In the genomic region with DNA sequence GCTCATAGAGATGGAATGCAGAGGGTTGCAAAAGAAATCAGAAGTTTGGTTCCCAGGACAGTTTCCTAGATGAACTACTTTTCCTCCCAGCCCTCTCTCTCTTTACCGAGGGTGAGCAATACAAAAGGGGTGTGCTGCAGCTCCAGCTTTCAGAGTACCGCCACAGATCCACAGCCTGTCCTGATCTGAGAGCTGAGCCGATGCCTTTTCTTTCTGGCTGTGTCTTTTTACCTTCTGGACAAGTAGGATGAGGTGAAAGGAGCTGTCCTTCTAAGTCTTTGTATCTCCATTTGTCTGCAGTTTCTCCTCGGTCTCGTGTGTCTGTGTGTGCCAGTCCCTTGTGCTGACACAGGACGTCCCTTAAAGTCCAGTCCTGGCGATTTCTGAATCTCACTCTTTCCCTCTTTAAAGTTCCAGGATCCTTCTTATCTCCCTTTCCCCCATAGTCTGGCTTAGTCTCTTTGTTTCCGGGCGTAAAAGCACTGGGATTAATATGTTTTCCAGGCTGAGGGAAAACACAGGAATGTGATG, we compare ENCODE assay signal across 8 cellular contexts. TPM values are rescaled to one million over a fixed set of nuclear protein-coding genes. Genes with fewer than 3 reads are reported as not detected.
DNase-seq lines count a peak whose midpoint lies in the region; ATAC-seq and TF ChIP-seq lines count a peak whose summit lies in the region.
"Had no signal": no experiment of that assay in that cellular context is flagged by ENCODE, and none has a peak within 500 bp of the region (broad histone marks: within the 10 kb centered on the region; RNA-seq: fewer than 3 reads in every experiment).

No MANE protein-coding gene starts in this region.

- intact Hi-C loops in right lobe of liver (cut with DNase I) = loop anchor here (10.0 kb wide), 1 partner anchor 344 kb away; no protein-coding TSS in a partner anchor
- intact Hi-C loops in upper lobe of right lung (cut with DNase I) = loop anchor here (10.0 kb wide), 1 partner anchor 334 kb away; a partner anchor contains a TSS

- no peak for TF ChIP-seq POLR2A in right lobe of liver (IDR thresholded peaks at IDR 0.05)

- DNase-seq in coronary artery (ENCODE audit: low spot score) (no peak), right lobe of liver (no peak), upper lobe of right lung (no peak), NCI-H187 (lab: John Stamatoyannopoulos, UW) (no peak)
- no peak for DNase-seq in stimulated activated CD4-positive, alpha-beta T cell treated with anti-CD3 and anti-CD28 coated beads, Interleukin-2, amount 100 ng/mL, for 48 hours
- DNase-seq: activated CD4-positive, alpha-beta T cell treated with anti-CD3 and anti-CD28 coated beads, Interleukin-2, amount 50 U/mL, for 1 hour had no signal

- peaks cover 51% of the 10 kb centered on the region for H3K4me1 ChIP-seq in HUES64 (ENCODE audit: insufficient read depth, low read length)
- no peaks in the 10 kb centered on the region for H3K4me1 ChIP-seq in right lobe of liver
- peaks cover 24% of the 10 kb centered on the region for H3K4me1 ChIP-seq in upper lobe of right lung

- H3K27me3 ChIP-seq in HUES64 (ENCODE audit: insufficient read depth, low read length) = no peaks in the 10 kb centered on the region
- no peaks in the 10 kb centered on the region for H3K27me3 ChIP-seq in right lobe of liver
- no peaks in the 10 kb centered on the region for H3K27me3 ChIP-seq in upper lobe of right lung

- H3K9ac ChIP-seq in HUES64 (ENCODE audit: low read depth, low read length) = peak overlapping the region; percentile 62; the same call in 1 of the 2 replicates

- H3K36me3 ChIP-seq in HUES64 (ENCODE audit: insufficient read depth, low read length) (no peaks in the 10 kb centered on the region), right lobe of liver (no peaks in the 10 kb centered on the region), upper lobe of right lung (no peaks in the 10 kb centered on the region)

- H3K4me3 ChIP-seq in HUES64 (ENCODE audit: low read length) (peak overlapping the region; percentile 36), coronary artery (peak overlapping the region; percentile 61), right lobe of liver (no peak overlapping the region), upper lobe of right lung (peak overlapping the region; percentile 38)

- H3K9me3 ChIP-seq in HUES64 (ENCODE audit: insufficient read depth, low read depth, low read length) (no peaks in the 10 kb centered on the region), right lobe of liver (no peaks in the 10 kb centered on the region), upper lobe of right lung (no peaks in the 10 kb centered on the region)

- H3K27ac ChIP-seq in HUES64 (ENCODE audit: low read depth, low read length) (peak overlapping the region; percentile 17; the same call in 1 of the 2 replicates), coronary artery (peak overlapping the region; percentile 79 to 86), right lobe of liver (peak overlapping the region in 2 of 3 donors; percentile 22 to 41), upper lobe of right lung (peak overlapping the region; percentile 65)

- ATAC-seq in right lobe of liver (peak; percentile 9 to 31 (median 25)), upper lobe of right lung (no peak), HG03460 (IDR thresholded peaks at IDR 0.05; ENCODE audit: unreplicated experiment) (no peak)

- 63% methylated on average over 8 of the region's 9 CpGs for WGBS in HUES64
- WGBS in right lobe of liver (ENCODE audit: insufficient coverage, low coverage, low lambda C conversion rate, missing lambda C conversion rate) = 12% methylated on average over 8 of the region's 9 CpGs

- TF ChIP-seq CTCF in coronary artery (IDR thresholded peaks at IDR 0.05) = no peak
- TF ChIP-seq CTCF in right lobe of liver (IDR thresholded peaks at IDR 0.05) = no peak
- TF ChIP-seq CTCF in upper lobe of right lung (IDR thresholded peaks at IDR 0.05) = no peak

RNA-seq across cellular contexts. Expression of a gene that starts 0.5 kb away (rescaled TPM):
- polyA plus RNA-seq in HUES64 (2013, experiment 1 of 2) = 16.4 TPM
- polyA plus RNA-seq in HUES64 (2013, experiment 2 of 2) = 32.6 TPM
- total RNA-seq in right lobe of liver (1 to 10 TPM in 4 of 6 experiments, under 1 TPM in 2; 0.55 to 5.8 (median 1.3) TPM), upper lobe of right lung (60.4 TPM)

Comparison
In these comparisons a context has a peak if more than half of its experiments do, and no peak if none do; other contexts are left out.
1. H3K27ac ChIP-seq: peak in every context shown above with its lines; median percentile 82 in coronary artery; 65 in upper lobe of right lung; 32 in right lobe of liver; 17 in HUES64.
2. H3K4me3 ChIP-seq: peak in HUES64 (single experiment), coronary artery (single experiment) and upper lobe of right lung (single experiment); none in right lobe of liver (0 of 3).
3. ATAC-seq: peak in right lobe of liver (4 of 4); none in upper lobe of right lung (single experiment) and HG03460 (single experiment).